Comparison of ENCODE assay signal across 20 cellular contexts in the genomic region with DNA sequence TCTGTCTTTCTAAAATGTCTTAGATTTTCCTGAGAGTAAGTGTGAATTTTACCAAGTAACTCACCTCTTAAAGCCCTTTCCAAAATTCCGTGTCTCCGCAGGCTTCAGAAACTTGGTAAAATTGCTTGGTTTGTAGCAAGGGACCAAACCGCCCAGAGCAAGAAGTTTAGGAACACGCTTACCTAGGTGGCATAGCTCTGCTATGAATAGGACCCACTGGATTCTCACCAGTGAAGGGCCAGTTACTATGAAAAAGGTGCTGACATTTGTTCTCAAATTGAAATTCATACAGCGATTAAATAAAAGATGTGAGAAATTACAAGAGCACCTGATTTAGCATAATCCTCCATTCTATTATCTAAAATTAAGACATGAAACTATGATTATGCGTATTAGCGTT. TPM values are rescaled to one million over a fixed set of nuclear protein-coding genes. Genes with fewer than 3 reads are reported as not detected.
DNase-seq lines count a peak whose midpoint lies in the region; ATAC-seq and TF ChIP-seq lines count a peak whose summit lies in the region.
"Had no signal": no experiment of that assay in that cellular context is flagged by ENCODE, and none has a peak within 500 bp of the region (broad histone marks: within the 10 kb centered on the region; RNA-seq: fewer than 3 reads in every experiment).

No MANE protein-coding gene starts in this region.

- no peak overlapping the region for H2AK5ac ChIP-seq in mesenchymal stem cell (ENCODE audit: low read length, severe bottlenecking)

- H4K20me1 ChIP-seq in DOHH2 (ENCODE audit: control insufficient read depth, insufficient read depth, low read depth, low read length), result no peaks in the 10 kb centered on the region
- H4K20me1 ChIP-seq: BLaER1 treated with 17β-estradiol and CSF1 and Interleukin-3, amounts not matched to agents 10 nM and 100 nM had no signal

- DNase-seq in HFFc6 (no peak), WTC11 (ENCODE audit: low spot score) (no peak), mesenchymal stem cell (no peak), SKM-1 (lab: John Stamatoyannopoulos, UW; ENCODE audit: unreplicated experiment) (no peak), NCI-H446 (lab: John Stamatoyannopoulos, UW) (no peak)
- DNase-seq: esophagus squamous epithelium, kidney, NCI-H2029, NCI-H524 treated with DMSO at 0.1 percent for 48 hours had no signal

- H3K27me3 ChIP-seq in DOHH2 (ENCODE audit: control insufficient read depth, low read length), result 0 out of 2 replicates have a peak, but pooled peaks cover 6% of the 10 kb centered on the region
- H3K27me3 ChIP-seq in mesenchymal stem cell (ENCODE audit: control insufficient read depth in 1 of 2, insufficient read depth in 1 of 2, low read length in 2 of 2), result no peaks in the 10 kb centered on the region
- H3K27me3 ChIP-seq: esophagus squamous epithelium, heart left ventricle, Peyer's patch had no signal

- no peaks in the 10 kb centered on the region for H3K9me3 Mint-ChIP-seq in HFFc6
- H3K9me3 Mint-ChIP-seq in WTC11, result no peaks in the 10 kb centered on the region
- H3K9me3 Mint-ChIP-seq: activated CD4-positive, alpha-beta memory T cell treated with anti-CD3 and anti-CD28 coated beads, Interleukin-2, amount 10 ng/mL, durations not matched to agents 7 days and 5 days; activated T-helper 2 cell treated with anti-CD3 and anti-CD28 coated beads, Interferon-gamma antibody, Interleukin-2, Interleukin-4, amounts not matched to agents 10 μg/mL and 5 μg/mL and 100 μg/mL, durations not matched to agents 14 hours and 24 hours and 36 hours had no signal

- peak overlapping the region; percentile 66 for H3K4me3 ChIP-seq in DOHH2 (ENCODE audit: low read length)
- no peak overlapping the region for H3K4me3 ChIP-seq in mesenchymal stem cell (ENCODE audit: insufficient read depth in 1 of 2, low read depth in 1 of 2, low read length in 2 of 2)
- H3K4me3 ChIP-seq: BLaER1 treated with 17β-estradiol and CSF1 and Interleukin-3, amounts not matched to agents 10 nM and 100 nM had no signal

- POLR2A ChIA-PET in WTC11 (lab: Charles Lee), result no interaction called here

- H3K27me3 Mint-ChIP-seq in HFFc6 (ENCODE audit: insufficient read depth), result peaks cover 4% of the 10 kb centered on the region
- no peaks in the 10 kb centered on the region for H3K27me3 Mint-ChIP-seq in WTC11 (ENCODE audit: low read depth)

- no peaks in the 10 kb centered on the region for H3K79me1 ChIP-seq in mesenchymal stem cell (replicated peaks; ENCODE audit: low read length, poor library complexity, severe bottlenecking)

- H3K27ac Mint-ChIP-seq in HFFc6 (no peak overlapping the region), WTC11 (no peak overlapping the region)
- H3K27ac Mint-ChIP-seq: activated CD4-positive, alpha-beta memory T cell treated with anti-CD3 and anti-CD28 coated beads, Interleukin-2, amount 10 ng/mL, durations not matched to agents 7 days and 5 days had no signal

- no peak overlapping the region for H2BK15ac ChIP-seq in mesenchymal stem cell (ENCODE audit: low read depth, poor library complexity, severe bottlenecking)

- H3K18ac ChIP-seq in mesenchymal stem cell (ENCODE audit: low read depth in 1 of 2, low read length in 2 of 2), result no peak overlapping the region

- no peak overlapping the region for H3K4ac ChIP-seq in mesenchymal stem cell (ENCODE audit: low read depth in 1 of 2, low read length in 2 of 2)

- no peak overlapping the region for H4K91ac ChIP-seq in mesenchymal stem cell (ENCODE audit: low read length)

- no peak overlapping the region for H4K8ac ChIP-seq in mesenchymal stem cell (ENCODE audit: low read length)

- H3K9me3 ChIP-seq in DOHH2 (ENCODE audit: control insufficient read depth, insufficient read depth, low read length) (no peaks in the 10 kb centered on the region), mesenchymal stem cell (ENCODE audit: control insufficient read depth, low read length) (no peaks in the 10 kb centered on the region)
- H3K9me3 ChIP-seq: BLaER1 treated with 17β-estradiol and CSF1 and Interleukin-3, amounts not matched to agents 10 nM and 100 nM; esophagus squamous epithelium; heart left ventricle; Peyer's patch had no signal

- peak overlapping the region; percentile 47 for H3K9ac ChIP-seq in mesenchymal stem cell (ENCODE audit: low read length)
- H3K9ac ChIP-seq: BLaER1 treated with 17β-estradiol and CSF1 and Interleukin-3, amounts not matched to agents 10 nM and 100 nM had no signal

- H3K4me3 Mint-ChIP-seq in HFFc6, result peak overlapping the region; percentile 87; the same call in 1 of the 2 replicates
- H3K4me3 Mint-ChIP-seq in WTC11, result peak overlapping the region; percentile 67

- H3K36me3 Mint-ChIP-seq in HFFc6 (ENCODE audit: low read depth), result no peaks in the 10 kb centered on the region
- no peaks in the 10 kb centered on the region for H3K36me3 Mint-ChIP-seq in WTC11

- no peaks in the 10 kb centered on the region for H3K79me2 ChIP-seq in DOHH2 (ENCODE audit: control insufficient read depth, low read length)

- no peak overlapping the region for H3K27ac ChIP-seq in DOHH2 (ENCODE audit: low read depth, low read length)
- no peak overlapping the region for H3K27ac ChIP-seq in mesenchymal stem cell (ENCODE audit: low read length, poor library complexity, severe bottlenecking)
- H3K27ac ChIP-seq: BLaER1 treated with 17β-estradiol and CSF1 and Interleukin-3, amounts not matched to agents 10 nM and 100 nM; esophagus squamous epithelium; heart left ventricle; Peyer's patch; SK-N-MC had no signal

- ATAC-seq in WTC11 (peak; percentile 31; the same call in 1 of the 2 replicates), GM18907 (IDR thresholded peaks at IDR 0.05; ENCODE audit: unreplicated experiment) (no peak)

- H3F3A ChIP-seq in DOHH2 (ENCODE audit: control insufficient read depth, insufficient read depth), result no peaks in the 10 kb centered on the region; the same call in 1 of the 2 replicates

- no peaks in the 10 kb centered on the region for H3K9me2 ChIP-seq in DOHH2 (replicated peaks; ENCODE audit: control insufficient read depth, low read length)

- no peak overlapping the region for H2BK12ac ChIP-seq in mesenchymal stem cell (ENCODE audit: low read length in 2 of 2)

- H3K4me2 ChIP-seq in DOHH2 (ENCODE audit: low read length) (peak overlapping the region; percentile 59), mesenchymal stem cell (ENCODE audit: low read length, poor library complexity, severe bottlenecking) (no peak overlapping the region)
- H3K4me2 ChIP-seq: BLaER1 treated with 17β-estradiol and CSF1 and Interleukin-3, amounts not matched to agents 10 nM and 100 nM had no signal

- CTCF ChIA-PET in WTC11 (lab: Charles Lee), result interaction anchor here (0.6 to 4.3 kb wide), 25 partner anchors 16 to 472 kb away, joined by 3 to 85 read pairs (median 8); a partner anchor contains a TSS

- no peak overlapping the region for H2AFZ ChIP-seq in mesenchymal stem cell (ENCODE audit: low read depth, low read length)

- 78% methylated on average over 4 of the region's 7 CpGs for WGBS in mesenchymal stem cell

- H3K36me3 ChIP-seq in DOHH2 (ENCODE audit: control insufficient read depth, low read length), result no peaks in the 10 kb centered on the region
- no peaks in the 10 kb centered on the region for H3K36me3 ChIP-seq in mesenchymal stem cell (ENCODE audit: control insufficient read depth in 1 of 2, insufficient read depth in 2 of 2, low read depth in 1 of 2, low read length in 2 of 2)
- H3K36me3 ChIP-seq: BLaER1 treated with 17β-estradiol and CSF1 and Interleukin-3, amounts not matched to agents 10 nM and 100 nM; esophagus squamous epithelium; heart left ventricle; Peyer's patch had no signal

- TF ChIP-seq CTCF in DOHH2 (IDR thresholded peaks at IDR 0.05; ENCODE audit: low read depth, low read length, poor library complexity, severe bottlenecking) (no peak), HFFc6 (IDR thresholded peaks at IDR 0.05) (no peak), WTC11 (IDR thresholded peaks at IDR 0.05) (no peak)

- H2BK5ac ChIP-seq in mesenchymal stem cell (ENCODE audit: low read depth, low read length, poor library complexity, severe bottlenecking), result no peak overlapping the region

- H3K4me1 Mint-ChIP-seq in HFFc6 (ENCODE audit: low read depth) (peaks cover 13% of the 10 kb centered on the region; the same call in 1 of the 2 replicates), WTC11 (0 out of 2 replicates have a peak, but pooled peaks cover 2% of the 10 kb centered on the region)

- H3K4me1 ChIP-seq in DOHH2 (ENCODE audit: control insufficient read depth, low read length), result peaks cover 7% of the 10 kb centered on the region
- no peaks in the 10 kb centered on the region for H3K4me1 ChIP-seq in mesenchymal stem cell (ENCODE audit: control insufficient read depth, insufficient read depth, low read depth, low read length)
- H3K4me1 ChIP-seq: esophagus squamous epithelium, heart left ventricle, Peyer's patch had no signal

- no peak overlapping the region for H3K14ac ChIP-seq in mesenchymal stem cell (ENCODE audit: low read length in 2 of 2)

- no peak overlapping the region for H2BK120ac ChIP-seq in mesenchymal stem cell (ENCODE audit: low read depth, low read length)

- H3K23ac ChIP-seq in mesenchymal stem cell (ENCODE audit: low read length in 2 of 2), result no peak overlapping the region

TF ChIP-seq in WTC11, 78 proteins besides CTCF, POLR2A, EP300 and RAD21 (continues in another document):
- TF ChIP-seq MYBL2 (CRISPR knock-in tag; IDR thresholded peaks at IDR 0.05), result no peak

RNA-seq across cellular contexts. Expression of a gene that starts 6.7 kb away (rescaled TPM):
- under 1 TPM; 0.21 to 0.84 (median 0.42) TPM for total RNA-seq in HFFc6 (2021; fragmentation: NEBNext Ultra II Directional; extraction: Animal tissue kit (Norgen Biotek cat#: 25700))
- total RNA-seq in WTC11 (2021), result 0.74 to 0.89 TPM in 2 of 3 replicates, not detected in the other
- 1.9 TPM for polyA plus RNA-seq in mesenchymal stem cell (2013, experiment 1 of 2)
- 1.8 TPM for polyA plus RNA-seq in mesenchymal stem cell (2013, experiment 2 of 2)
- total RNA-seq: activated CD4-positive, alpha-beta memory T cell treated with anti-CD3 and anti-CD28 coated beads, Interleukin-2, amount 10 ng/mL, durations not matched to agents 7 days and 5 days; activated T-helper 2 cell treated with anti-CD3 and anti-CD28 coated beads, Interferon-gamma antibody, Interleukin-2, Interleukin-4, amounts not matched to agents 10 μg/mL and 5 μg/mL and 100 μg/mL, durations not matched to agents 14 hours and 24 hours and 36 hours had no signal

RNA-seq across cellular contexts. Expression of a gene that starts 45.9 kb away (rescaled TPM):
- 10 to 100 TPM; 42.8 to 50.2 (median 45.2) TPM for total RNA-seq in HFFc6 (2021; fragmentation: NEBNext Ultra II Directional; extraction: Animal tissue kit (Norgen Biotek cat#: 25700))
- total RNA-seq in WTC11 (2021), result 59.6 to 73.4 TPM (median 61.4 TPM) in 3 replicates
- polyA plus RNA-seq in mesenchymal stem cell (2013, experiment 1 of 2), result 25.7 TPM
- 24.8 TPM for polyA plus RNA-seq in mesenchymal stem cell (2013, experiment 2 of 2)

RNA-seq across cellular contexts. Expression of a gene that starts 46.4 kb away (rescaled TPM):
- 10 to 100 TPM; 32.8 to 83.9 (median 79.4) TPM for total RNA-seq in HFFc6 (2021; fragmentation: NEBNext Ultra II Directional; extraction: Animal tissue kit (Norgen Biotek cat#: 25700))
- 66.9 to 81.9 TPM (median 68.0 TPM) in 3 replicates for total RNA-seq in WTC11 (2021)
- 5.5 TPM for polyA plus RNA-seq in mesenchymal stem cell (2013, experiment 1 of 2)
- polyA plus RNA-seq in mesenchymal stem cell (2013, experiment 2 of 2), result 5.5 TPM
- total RNA-seq: mesenteric fat pad had no signal

RNA-seq across cellular contexts. Expression of a gene that starts 48.7 kb away (rescaled TPM):
- total RNA-seq in HFFc6 (2021; fragmentation: NEBNext Ultra II Directional; extraction: Animal tissue kit (Norgen Biotek cat#: 25700)), result not detected
- total RNA-seq in WTC11 (2021), result 0.16 TPM in 1 of 3 replicates, not detected in the others
- not detected for polyA plus RNA-seq in mesenchymal stem cell (2013, experiment 1 of 2)
- polyA plus RNA-seq in mesenchymal stem cell (2013, experiment 2 of 2), result not detected
- total RNA-seq: activated CD4-positive, alpha-beta memory T cell treated with anti-CD3 and anti-CD28 coated beads, Interleukin-2, amount 10 ng/mL, durations not matched to agents 7 days and 5 days; activated T-helper 2 cell treated with anti-CD3 and anti-CD28 coated beads, Interferon-gamma antibody, Interleukin-2, Interleukin-4, amounts not matched to agents 10 μg/mL and 5 μg/mL and 100 μg/mL, durations not matched to agents 14 hours and 24 hours and 36 hours; esophagus squamous epithelium; heart left ventricle; kidney; mesenteric fat pad; Peyer's patch; renal cortical epithelial cell had no signal
- polyA plus RNA-seq: adipose tissue, heart left ventricle had no signal
